Comparison of ENCODE assay signal across 10 cellular contexts in genomic region chr6:11824986-11825385, GRCh38.
DNase-seq lines count a peak whose midpoint lies in the region; ATAC-seq lines count a peak whose summit lies in the region.
"Had no signal": no experiment of that assay in that cellular context is flagged by ENCODE, and none has a peak within 500 bp of the region (broad histone marks: within the 10 kb centered on the region; RNA-seq: fewer than 3 reads in every experiment).

No MANE protein-coding gene starts in this region.

- no peak for DNase-seq in activated naive CD4-positive, alpha-beta T cell treated with anti-CD3 and anti-CD28 coated beads, Interleukin-2, amount 50 U/mL, for 16 hours
- DNase-seq in T-helper 2 cell treated with Interferon-gamma antibody and Interleukin-4, amounts not matched to agents 5 μg/mL and 100 μg/mL, for 36 hours (ENCODE audit: low spot score), result peak; percentile 10
- DNase-seq in NCI-H1694 treated with DMSO at 0.1 percent for 48 hours (lab: John Stamatoyannopoulos, UW) (no peak), Ammon's horn (ENCODE audit: low spot score) (no peak), NCI-H1930 (lab: John Stamatoyannopoulos, UW) (no peak)
- DNase-seq: amygdala, small intestine had no signal

- peak overlapping the region; percentile 90 for H3K27ac Mint-ChIP-seq in activated naive CD4-positive, alpha-beta T cell treated with anti-CD3 and anti-CD28 coated beads, Interleukin-2, amount 50 U/mL, for 24 hours
- H3K27ac Mint-ChIP-seq in T-helper 2 cell treated with Interferon-gamma antibody and Interleukin-4, amounts not matched to agents 5 μg/mL and 100 μg/mL, for 36 hours, result no peak overlapping the region
- H3K27ac Mint-ChIP-seq in stimulated activated naive CD8-positive, alpha-beta T cell treated with anti-CD3 and anti-CD28 coated beads, Interleukin-15, Interleukin-2, amounts not matched to agents 100 ng/mL and 50 ng/mL, for 24 hours, result peak overlapping the region; percentile 73

- H3K4me1 Mint-ChIP-seq in activated naive CD4-positive, alpha-beta T cell treated with anti-CD3 and anti-CD28 coated beads, Interleukin-2, amount 50 U/mL, for 24 hours, result peaks cover 15% of the 10 kb centered on the region
- peaks cover 2% of the 10 kb centered on the region for H3K4me1 Mint-ChIP-seq in T-helper 2 cell treated with Interferon-gamma antibody and Interleukin-4, amounts not matched to agents 5 μg/mL and 100 μg/mL, for 36 hours (ENCODE audit: low read depth)
- H3K4me1 Mint-ChIP-seq in stimulated activated naive CD8-positive, alpha-beta T cell treated with anti-CD3 and anti-CD28 coated beads, Interleukin-15, Interleukin-2, amounts not matched to agents 100 ng/mL and 50 ng/mL, for 24 hours (ENCODE audit: low read depth), result peaks cover 24% of the 10 kb centered on the region

- H3K4me3 Mint-ChIP-seq in activated naive CD4-positive, alpha-beta T cell treated with anti-CD3 and anti-CD28 coated beads, Interleukin-2, amount 50 U/mL, for 24 hours, result no peak overlapping the region
- no peak overlapping the region for H3K4me3 Mint-ChIP-seq in T-helper 2 cell treated with Interferon-gamma antibody and Interleukin-4, amounts not matched to agents 5 μg/mL and 100 μg/mL, for 36 hours
- H3K4me3 Mint-ChIP-seq in stimulated activated naive CD8-positive, alpha-beta T cell treated with anti-CD3 and anti-CD28 coated beads, Interleukin-15, Interleukin-2, amounts not matched to agents 100 ng/mL and 50 ng/mL, for 24 hours, result no peak overlapping the region

- H3K9me3 Mint-ChIP-seq in activated naive CD4-positive, alpha-beta T cell treated with anti-CD3 and anti-CD28 coated beads, Interleukin-2, amount 50 U/mL, for 24 hours, result no peaks in the 10 kb centered on the region
- H3K9me3 Mint-ChIP-seq in T-helper 2 cell treated with Interferon-gamma antibody and Interleukin-4, amounts not matched to agents 5 μg/mL and 100 μg/mL, for 36 hours, result no peaks in the 10 kb centered on the region
- H3K9me3 Mint-ChIP-seq in stimulated activated naive CD8-positive, alpha-beta T cell treated with anti-CD3 and anti-CD28 coated beads, Interleukin-15, Interleukin-2, amounts not matched to agents 100 ng/mL and 50 ng/mL, for 24 hours, result no peaks in the 10 kb centered on the region

- no peaks in the 10 kb centered on the region for H3K36me3 Mint-ChIP-seq in activated naive CD4-positive, alpha-beta T cell treated with anti-CD3 and anti-CD28 coated beads, Interleukin-2, amount 50 U/mL, for 24 hours
- H3K36me3 Mint-ChIP-seq in T-helper 2 cell treated with Interferon-gamma antibody and Interleukin-4, amounts not matched to agents 5 μg/mL and 100 μg/mL, for 36 hours (ENCODE audit: low read depth), result no peaks in the 10 kb centered on the region
- no peaks in the 10 kb centered on the region for H3K36me3 Mint-ChIP-seq in stimulated activated naive CD8-positive, alpha-beta T cell treated with anti-CD3 and anti-CD28 coated beads, Interleukin-15, Interleukin-2, amounts not matched to agents 100 ng/mL and 50 ng/mL, for 24 hours (ENCODE audit: low read depth)

- no peaks in the 10 kb centered on the region for H3K27me3 Mint-ChIP-seq in activated naive CD4-positive, alpha-beta T cell treated with anti-CD3 and anti-CD28 coated beads, Interleukin-2, amount 50 U/mL, for 24 hours
- H3K27me3 Mint-ChIP-seq in T-helper 2 cell treated with Interferon-gamma antibody and Interleukin-4, amounts not matched to agents 5 μg/mL and 100 μg/mL, for 36 hours (ENCODE audit: low read depth), result no peaks in the 10 kb centered on the region
- no peaks in the 10 kb centered on the region for H3K27me3 Mint-ChIP-seq in stimulated activated naive CD8-positive, alpha-beta T cell treated with anti-CD3 and anti-CD28 coated beads, Interleukin-15, Interleukin-2, amounts not matched to agents 100 ng/mL and 50 ng/mL, for 24 hours

- ATAC-seq in HG02798 (IDR thresholded peaks at IDR 0.05; ENCODE audit: poor library complexity, unreplicated experiment), result peak; percentile 85
